Comparison of ENCODE assay signal across 18 cellular contexts in genomic region chr7:51132661-51133060, GRCh38.
DNase-seq lines count a peak whose midpoint lies in the region; ATAC-seq and TF ChIP-seq lines count a peak whose summit lies in the region.
"Had no signal": no experiment of that assay in that cellular context is flagged by ENCODE, and none has a peak within 500 bp of the region (broad histone marks: within the 10 kb centered on the region; RNA-seq: fewer than 3 reads in every experiment).

No MANE protein-coding gene starts in this region.

- H3K4me1 Mint-ChIP-seq in WTC11 = peaks cover 19% of the 10 kb centered on the region
- H3K4me1 Mint-ChIP-seq: B cell had no signal

- H3K4me3 ChIP-seq in esophagus muscularis mucosa = no peak overlapping the region
- H3K4me3 ChIP-seq in parathyroid adenoma (ENCODE audit: low read depth, low read length) = no peak overlapping the region
- no peak overlapping the region for H3K4me3 ChIP-seq in spleen
- H3K4me3 ChIP-seq: A549; BLaER1 treated with 17β-estradiol and CSF1 and Interleukin-3, amounts not matched to agents 10 nM and 100 nM had no signal

- H2AFZ ChIP-seq in parathyroid adenoma = no peak overlapping the region

- H3K9me3 ChIP-seq in esophagus muscularis mucosa (peaks cover 0 to 5% (median 0%) of the 10 kb centered on the region in 4 donors), parathyroid adenoma (ENCODE audit: control insufficient read depth, low read length) (no peaks in the 10 kb centered on the region), spleen (peaks cover 0 to 8% (median 0%) of the 10 kb centered on the region in 8 donors)
- H3K9me3 ChIP-seq: A549, Caco-2 had no signal

- TF ChIP-seq CTCF in WTC11 (IDR thresholded peaks at IDR 0.05) (no peak), esophagus muscularis mucosa (IDR thresholded peaks at IDR 0.05) (no peak), parathyroid adenoma (IDR thresholded peaks at IDR 0.05) (no peak), spleen (IDR thresholded peaks at IDR 0.05 in 8 of 11, conservative IDR thresholded peaks at IDR 0.05 in 3 of 11) (no peak)

- intact Hi-C loops in esophagus muscularis mucosa (cut with DNase I) = no loop called here
- intact Hi-C loops in spleen (cut with DNase I; ENCODE audit: low total_unique reads) = loop anchor here (10.0 kb wide), 1 partner anchor 68 kb away; no protein-coding TSS in a partner anchor

- TF ChIP-seq EP300 in esophagus muscularis mucosa (IDR thresholded peaks at IDR 0.05) = no peak

- H3K4me1 ChIP-seq in esophagus muscularis mucosa = peaks cover 4 to 10% (median 9%) of the 10 kb centered on the region in 4 donors
- no peaks in the 10 kb centered on the region for H3K4me1 ChIP-seq in parathyroid adenoma
- peaks cover 0 to 4% (median 0%) of the 10 kb centered on the region in 6 donors for H3K4me1 ChIP-seq in spleen
- H3K4me1 ChIP-seq: A549, Caco-2 had no signal

- no peak for ATAC-seq in WTC11
- ATAC-seq: A549; CD8-positive, alpha-beta T cell had no signal

- 0 out of 2 replicates have a peak overlapping the region, but pooled peaks have one; percentile 29 for H3K27ac Mint-ChIP-seq in WTC11
- H3K27ac Mint-ChIP-seq: B cell; CD4-positive, alpha-beta T cell; CD8-positive, alpha-beta T cell had no signal

- no peak overlapping the region for H3K9ac ChIP-seq in parathyroid adenoma
- H3K9ac ChIP-seq: BLaER1 treated with 17β-estradiol and CSF1 and Interleukin-3, amounts not matched to agents 10 nM and 100 nM had no signal

- no peaks in the 10 kb centered on the region for H3K79me2 ChIP-seq in parathyroid adenoma

- DNase-seq in WTC11 (ENCODE audit: low spot score) (no peak), esophagus muscularis mucosa (ENCODE audit: extremely low spot score) (peak; percentile 84), spleen (no peak)
- no peak for DNase-seq in stimulated activated CD4-positive, alpha-beta T cell treated with anti-CD3 and anti-CD28 coated beads, Interleukin-4, amount 100 ng/mL, for 24 hours
- no peak for DNase-seq in activated CD8-positive, alpha-beta memory T cell treated with anti-CD3 and anti-CD28 coated beads, Interleukin-2, amount 50 U/mL, for 4 hours
- DNase-seq: AML-193; Caco-2; Calu3; CD4-positive, alpha-beta T cell; CD8-positive, alpha-beta T cell; DMS79 treated with DMSO at 0.1 percent for 48 hours; GF-D8 had no signal

- H3K36me3 ChIP-seq in esophagus muscularis mucosa (peaks cover 0 to 15% (median 7%) of the 10 kb centered on the region in 4 donors), parathyroid adenoma (ENCODE audit: control insufficient read depth, insufficient read depth, low read length) (no peaks in the 10 kb centered on the region), spleen (no peaks in the 10 kb centered on the region)

- WGBS in esophagus muscularis mucosa = 96% methylated on average over 3 of the region's 3 CpGs
- WGBS in spleen, 5 donors = 72 to 98% (median 88%) methylated on average over 3 of the region's 3 CpGs

- H3K4me2 ChIP-seq in parathyroid adenoma (ENCODE audit: low read length) = no peak overlapping the region
- H3K4me2 ChIP-seq: A549; BLaER1 treated with 17β-estradiol and CSF1 and Interleukin-3, amounts not matched to agents 10 nM and 100 nM had no signal

- no peaks in the 10 kb centered on the region for H3K27me3 ChIP-seq in esophagus muscularis mucosa
- no peaks in the 10 kb centered on the region for H3K27me3 ChIP-seq in parathyroid adenoma (ENCODE audit: control insufficient read depth, insufficient read depth, low read length)
- H3K27me3 ChIP-seq in spleen (replicated peaks in 1 of 7) = no peaks in the 10 kb centered on the region
- H3K27me3 ChIP-seq: BLaER1 treated with 17β-estradiol and CSF1 and Interleukin-3, amounts not matched to agents 10 nM and 100 nM had no signal

- CTCF ChIA-PET in WTC11 (lab: Charles Lee) = no interaction called here

- peaks cover 22% of the 10 kb centered on the region for H3K9me3 Mint-ChIP-seq in WTC11
- H3K9me3 Mint-ChIP-seq: CD4-positive, alpha-beta T cell; CD8-positive, alpha-beta T cell had no signal

- no peak overlapping the region for H3K4me3 Mint-ChIP-seq in WTC11
- H3K4me3 Mint-ChIP-seq: B cell; CD4-positive, alpha-beta T cell; CD8-positive, alpha-beta T cell had no signal

- H3K27ac ChIP-seq in esophagus muscularis mucosa (replicated peaks in 1 of 4) = no peak overlapping the region
- H3K27ac ChIP-seq in parathyroid adenoma = peak overlapping the region; percentile 50
- no peak overlapping the region for H3K27ac ChIP-seq in spleen
- H3K27ac ChIP-seq: 22Rv1; A549; BLaER1 treated with 17β-estradiol and CSF1 and Interleukin-3, amounts not matched to agents 10 nM and 100 nM; C4-2B had no signal

- peaks cover 37% of the 10 kb centered on the region for H3K36me3 Mint-ChIP-seq in WTC11
- H3K36me3 Mint-ChIP-seq: CD8-positive, alpha-beta T cell had no signal

- TF ChIP-seq POLR2A in esophagus muscularis mucosa (IDR thresholded peaks at IDR 0.05; ENCODE audit: low read depth) (no peak), spleen (IDR thresholded peaks at IDR 0.05) (no peak)

- POLR2A ChIA-PET in WTC11 (lab: Charles Lee) = no interaction called here

- H3K27me3 Mint-ChIP-seq in WTC11 (ENCODE audit: low read depth) = no peaks in the 10 kb centered on the region
- H3K27me3 Mint-ChIP-seq: B cell; CD4-positive, alpha-beta T cell had no signal

TF ChIP-seq in WTC11, 78 proteins besides CTCF, POLR2A, EP300 and RAD21 (continues in another document):
- TF ChIP-seq ERG (CRISPR knock-in tag; IDR thresholded peaks at IDR 0.05) (no peak), ATF2 (CRISPR knock-in tag; IDR thresholded peaks at IDR 0.05; ENCODE audit: borderline replicate concordance, low read depth) (no peak), EMX1 (CRISPR knock-in tag; IDR thresholded peaks at IDR 0.05) (no peak), PRDM15 (CRISPR knock-in tag; IDR thresholded peaks at IDR 0.05) (no peak), FOXJ3 (CRISPR knock-in tag; IDR thresholded peaks at IDR 0.05; ENCODE audit: borderline replicate concordance) (no peak)
